Comparison of ENCODE assay signal across 1 cellular context in the genomic region with DNA sequence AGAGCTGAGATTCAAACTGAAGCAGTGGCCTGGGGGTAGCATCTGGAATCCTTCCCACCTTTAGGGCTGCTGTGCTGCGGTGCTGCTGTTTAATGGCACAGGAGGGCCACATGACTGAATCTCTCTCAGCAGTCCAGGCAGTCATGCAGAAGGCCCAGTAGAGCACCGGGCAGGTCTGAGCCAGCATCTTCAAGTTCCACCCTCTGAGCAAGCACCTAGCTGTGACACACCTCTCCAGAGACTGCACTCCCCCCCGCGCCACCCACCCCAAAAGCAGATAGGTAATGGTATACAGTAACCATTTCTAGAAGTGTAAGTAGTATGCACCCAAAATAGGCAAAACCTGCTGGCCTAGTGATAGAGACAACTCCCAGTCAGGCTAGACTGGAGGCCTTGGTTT.
TF ChIP-seq lines count a peak whose summit lies in the region.

No MANE protein-coding gene starts in this region.

TF ChIP-seq in K562, 482 proteins besides CTCF, POLR2A, EP300 and RAD21:
- no peak for TF ChIP-seq POU5F1 (IDR thresholded peaks at IDR 0.05; ENCODE audit: borderline replicate concordance, low read depth, low read length, partially characterized antibody)
- TF ChIP-seq SIX5 (IDR thresholded peaks at IDR 0.05; ENCODE audit: borderline replicate concordance in 1 of 2, insufficient read depth in 1 of 2, low read depth in 1 of 2, low read length in 2 of 2): no peak
- TF ChIP-seq NFYB (IDR thresholded peaks at IDR 0.05; ENCODE audit: extremely low read depth, insufficient read length): no peak
- no peak for TF ChIP-seq STAG1 (CRISPR knock-in tag; IDR thresholded peaks at IDR 0.05; ENCODE audit: borderline replicate concordance)
TF ChIP-seq in K562: peak in this region for 0.
